2 cellular contexts compared by ENCODE assay signal in the genomic region with DNA sequence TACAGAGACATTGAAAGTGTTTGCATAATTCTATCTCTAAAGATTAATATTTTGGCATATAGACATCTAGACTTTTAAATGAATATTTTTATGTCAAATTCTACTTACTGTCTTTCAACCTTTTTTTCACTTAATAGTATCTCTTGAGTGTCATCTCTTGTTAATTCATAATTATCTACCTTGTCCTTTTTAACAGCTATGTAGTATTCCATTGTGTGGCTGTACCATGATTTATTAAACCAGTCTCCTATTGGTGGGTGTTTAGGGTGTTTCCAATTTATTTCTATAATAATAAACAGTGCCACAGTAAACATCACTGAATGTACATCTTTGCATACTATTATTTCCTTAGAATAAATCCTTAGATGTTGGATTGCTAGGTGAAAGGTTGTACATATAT.
TF ChIP-seq lines count a peak whose summit lies in the region.

No MANE protein-coding gene starts in this region.

TF ChIP-seq in K562, 482 proteins besides CTCF, POLR2A, EP300 and RAD21:
- TF ChIP-seq AFF1 (IDR thresholded peaks at IDR 0.05; ENCODE audit: low read depth in 1 of 2, partially characterized antibody in 2 of 2) (no peak), RBM25 (IDR thresholded peaks at IDR 0.05; ENCODE audit: low read depth, low read length, severe bottlenecking) (peak; percentile 45), STAT5A (IDR thresholded peaks at IDR 0.05; ENCODE audit: borderline replicate concordance, low read length) (no peak), IFI16 (CRISPR knock-in tag; IDR thresholded peaks at IDR 0.05) (no peak), TOE1 (IDR thresholded peaks at IDR 0.05; ENCODE audit: borderline replicate concordance) (no peak), TOE1 (CRISPR knock-in tag; IDR thresholded peaks at IDR 0.05; ENCODE audit: borderline replicate concordance, low read depth) (no peak), CXXC5 (CRISPR knock-in tag; IDR thresholded peaks at IDR 0.05) (no peak), ZNF146 (CRISPR knock-in tag; IDR thresholded peaks at IDR 0.05; ENCODE audit: unreplicated experiment) (peak; percentile 64), SNAPC5 (CRISPR knock-in tag; IDR thresholded peaks at IDR 0.05) (no peak), SNRNP70 (optimal IDR thresholded peaks at IDR 0.05; ENCODE audit: low read depth, low read length) (no peak), ZNF23 (CRISPR knock-in tag; IDR thresholded peaks at IDR 0.05) (no peak), PRPF4 (IDR thresholded peaks at IDR 0.05; ENCODE audit: insufficient read depth, low read depth, low read length, poor library complexity, severe bottlenecking) (no peak), ZKSCAN1 (IDR thresholded peaks at IDR 0.05; ENCODE audit: low read depth, low read length) (no peak), ZNF175 (CRISPR knock-in tag; IDR thresholded peaks at IDR 0.05; ENCODE audit: low read depth) (no peak), LARP7 (IDR thresholded peaks at IDR 0.05) (no peak)

TF ChIP-seq in SK-N-SH, 30 proteins besides CTCF, POLR2A, EP300 and RAD21:
- TF ChIP-seq REST (IDR thresholded peaks at IDR 0.05; ENCODE audit: low read depth, low read length): no peak
- no peak for TF ChIP-seq MXI1 (IDR thresholded peaks at IDR 0.05; ENCODE audit: low read depth, low read length)
- TF ChIP-seq EZH2phosphoT487 (IDR thresholded peaks at IDR 0.05; ENCODE audit: borderline replicate concordance, low read depth): no peak
- no peak for TF ChIP-seq SIN3A (IDR thresholded peaks at IDR 0.05; ENCODE audit: borderline replicate concordance, low read depth, low read length)
- no peak for TF ChIP-seq RXRA (IDR thresholded peaks at IDR 0.05; ENCODE audit: borderline replicate concordance, low read depth)
- no peak for TF ChIP-seq FOXJ3 (CRISPR knock-in tag; IDR thresholded peaks at IDR 0.05)
- TF ChIP-seq GABPA (IDR thresholded peaks at IDR 0.05; ENCODE audit: low read depth): no peak
- TF ChIP-seq CHD2 (IDR thresholded peaks at IDR 0.05; ENCODE audit: low read length, partially characterized antibody): no peak
- no peak for TF ChIP-seq RFX5 (IDR thresholded peaks at IDR 0.05; ENCODE audit: low read length)
- TF ChIP-seq ZBTB33 (IDR thresholded peaks at IDR 0.05; ENCODE audit: borderline replicate concordance, low read depth): no peak
- no peak for TF ChIP-seq TAF1 (IDR thresholded peaks at IDR 0.05; ENCODE audit: borderline replicate concordance, low read depth, low read length)
- TF ChIP-seq, protein P1, sequence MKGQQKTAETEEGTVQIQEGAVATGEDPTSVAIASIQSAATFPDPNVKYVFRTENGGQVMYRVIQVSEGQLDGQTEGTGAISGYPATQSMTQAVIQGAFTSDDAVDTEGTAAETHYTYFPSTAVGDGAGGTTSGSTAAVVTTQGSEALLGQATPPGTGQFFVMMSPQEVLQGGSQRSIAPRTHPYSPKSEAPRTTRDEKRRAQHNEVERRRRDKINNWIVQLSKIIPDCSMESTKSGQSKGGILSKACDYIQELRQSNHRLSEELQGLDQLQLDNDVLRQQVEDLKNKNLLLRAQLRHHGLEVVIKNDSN (IDR thresholded peaks at IDR 0.05; ENCODE audit: borderline replicate concordance, low read depth): no peak
- TF ChIP-seq SMC3 (IDR thresholded peaks at IDR 0.05; ENCODE audit: low read depth, low read length): no peak
- TF ChIP-seq NRF1 (IDR thresholded peaks at IDR 0.05; ENCODE audit: low read depth, low read length): no peak
- TF ChIP-seq MEF2A (IDR thresholded peaks at IDR 0.05; ENCODE audit: borderline replicate concordance, low read depth): no peak
- TF ChIP-seq TEAD4 (IDR thresholded peaks at IDR 0.05; ENCODE audit: borderline replicate concordance, insufficient read depth): no peak
- TF ChIP-seq RCOR1 (IDR thresholded peaks at IDR 0.05; ENCODE audit: low read length): no peak
